In the genomic region with DNA sequence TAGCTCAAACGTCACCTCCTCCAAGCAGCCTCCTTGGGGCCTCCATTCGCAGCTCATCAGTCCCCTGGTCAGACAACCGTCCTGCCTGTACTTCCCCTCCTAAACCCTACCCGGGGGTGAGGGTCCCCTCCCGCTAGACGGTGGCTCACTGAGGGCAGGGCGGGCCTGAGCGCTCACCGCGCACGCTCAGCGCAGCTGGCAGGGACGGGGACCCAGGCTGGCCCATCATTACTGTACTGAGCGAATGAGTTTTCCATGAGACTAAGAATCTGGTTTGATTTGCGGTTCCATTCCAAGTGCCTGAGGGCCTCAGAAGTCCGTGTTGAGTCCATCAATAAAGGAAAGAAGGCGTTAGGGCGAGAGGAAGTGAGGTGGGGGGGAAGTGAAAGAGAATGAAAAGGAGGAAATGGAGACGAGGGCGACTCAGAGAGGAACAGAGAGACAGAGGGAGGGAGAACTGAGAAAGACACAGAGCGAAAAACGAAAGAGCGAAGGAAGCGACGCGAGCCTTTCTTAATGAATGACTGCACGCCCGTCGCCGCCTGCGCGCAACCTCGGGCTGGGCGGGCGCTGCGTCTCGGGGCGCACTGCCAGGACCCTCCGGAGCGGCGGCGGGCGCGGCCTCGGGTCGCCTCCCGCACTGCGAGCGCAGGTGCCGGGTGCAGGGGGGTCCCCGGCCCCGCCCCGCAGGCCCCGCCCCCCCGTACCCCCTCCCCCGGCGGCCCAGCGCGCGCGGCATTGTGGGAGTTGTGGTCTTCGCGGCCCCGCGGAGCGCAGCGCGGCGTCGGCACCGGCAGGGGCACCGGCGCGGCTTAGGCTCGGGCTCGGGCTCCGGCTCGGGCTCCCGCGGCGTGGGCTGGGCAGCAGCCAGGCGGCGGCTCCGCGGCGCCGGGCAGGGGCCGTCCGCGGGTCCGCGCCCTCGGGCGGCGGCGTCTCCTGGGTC, we compare ENCODE assay signal across 8 cellular contexts. TPM values are rescaled to one million over a fixed set of nuclear protein-coding genes. Genes with fewer than 3 reads are reported as not detected.
DNase-seq lines count a peak whose midpoint lies in the region; ATAC-seq and TF ChIP-seq lines count a peak whose summit lies in the region.

A gene with protein sequence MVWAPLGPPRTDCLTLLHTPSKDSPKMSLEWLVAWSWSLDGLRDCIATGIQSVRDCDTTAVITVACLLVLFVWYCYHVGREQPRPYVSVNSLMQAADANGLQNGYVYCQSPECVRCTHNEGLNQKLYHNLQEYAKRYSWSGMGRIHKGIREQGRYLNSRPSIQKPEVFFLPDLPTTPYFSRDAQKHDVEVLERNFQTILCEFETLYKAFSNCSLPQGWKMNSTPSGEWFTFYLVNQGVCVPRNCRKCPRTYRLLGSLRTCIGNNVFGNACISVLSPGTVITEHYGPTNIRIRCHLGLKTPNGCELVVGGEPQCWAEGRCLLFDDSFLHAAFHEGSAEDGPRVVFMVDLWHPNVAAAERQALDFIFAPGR (plus strand): TSS at position 746 of the 943 bp plus-strand sequence. CDS start 4,356 bp downstream, outside the sequence.

- H3K4me1 Mint-ChIP-seq in activated B cell treated with CpG ODN at 0.5 μM for 24 hours: peaks cover 59% of the 10 kb centered on the region

- CTCF ChIA-PET in activated B cell treated with CpG ODN at 0.5 μM for 24 hours (lab: Charles Lee): interaction anchor here (3.8 kb wide), 1 partner anchor 33 kb away, joined by 21 read pairs; no protein-coding TSS in a partner anchor

- DNase-seq in NCI-H82 (lab: John Stamatoyannopoulos, UW): peak; percentile 71
- DNase-seq in NCI-H82 treated with DMSO at 0.1 percent for 48 hours (lab: John Stamatoyannopoulos, UW; ENCODE audit: unreplicated experiment): no peak
- DNase-seq in NCI-H2196 (lab: John Stamatoyannopoulos, UW; ENCODE audit: unreplicated experiment): peak; percentile 54
- DNase-seq in activated B cell treated with CpG ODN at 0.5 μM for 24 hours: peak; percentile 83
- peak; percentile 55 to 60 for DNase-seq in cardiac fibroblast (ENCODE audit: low read depth in 2 of 2)
- DNase-seq in kidney glomerular epithelial cell (lab: John Stamatoyannopoulos, UW): peak; percentile 61
- DNase-seq in stimulated activated CD4-positive, alpha-beta T cell treated with anti-CD3 and anti-CD28 coated beads, Interleukin-15, amount 100 ng/mL, for 24 hours: peak; percentile 82

- H3K4me3 Mint-ChIP-seq in activated B cell treated with CpG ODN at 0.5 μM for 24 hours: peak within 1 kb of the TSS; percentile 92

- POLR2A ChIA-PET in activated B cell treated with CpG ODN at 0.5 μM for 24 hours (lab: Charles Lee): interaction anchor here (0.6 to 1.3 kb wide), 5 partner anchors 10 to 244 kb away, joined by 3 to 7 read pairs (median 4); a partner anchor contains a TSS

- peak within 1 kb of the TSS; percentile 61 to 64 for H3K4me3 ChIP-seq in cardiac fibroblast (replicated peaks in 1 of 2; ENCODE audit: low read depth in 2 of 2, low read length in 2 of 2)

- no peaks in the 10 kb centered on the region for H3K27me3 Mint-ChIP-seq in activated B cell treated with CpG ODN at 0.5 μM for 24 hours

- peaks cover 21% of the 10 kb centered on the region for H3K36me3 Mint-ChIP-seq in activated B cell treated with CpG ODN at 0.5 μM for 24 hours (ENCODE audit: low read depth)

- intact Hi-C loops in activated B cell treated with CpG ODN at 0.5 μM for 24 hours (cut with micrococcal nuclease): loop anchor here (1.0 to 10.0 kb wide), 7 partner anchors 34 to 1490 kb away; a partner anchor contains a TSS

- peak; percentile 67 for ATAC-seq in HG02973 (IDR thresholded peaks at IDR 0.05; ENCODE audit: unreplicated experiment)
- ATAC-seq in activated B cell treated with CpG ODN at 0.5 μM for 24 hours (ENCODE audit: low read depth): peak; percentile 82

- no peaks in the 10 kb centered on the region for H3K9me3 Mint-ChIP-seq in activated B cell treated with CpG ODN at 0.5 μM for 24 hours

- TF ChIP-seq CTCF in activated B cell treated with CpG ODN at 0.5 μM for 24 hours (IDR thresholded peaks at IDR 0.05) (no peak), cardiac fibroblast (IDR thresholded peaks at IDR 0.05; ENCODE audit: low read depth, low read length) (no peak)

- H3K27ac Mint-ChIP-seq in activated B cell treated with CpG ODN at 0.5 μM for 24 hours: peak within 1 kb of the TSS; percentile 98

RNA-seq across cellular contexts. Expression of the gene that starts here (rescaled TPM):
- 15.5 TPM in 2 replicates for total RNA-seq in activated B cell treated with CpG ODN at 0.5 μM for 24 hours
